1 cellular context compared by ENCODE assay signal in the genomic region with DNA sequence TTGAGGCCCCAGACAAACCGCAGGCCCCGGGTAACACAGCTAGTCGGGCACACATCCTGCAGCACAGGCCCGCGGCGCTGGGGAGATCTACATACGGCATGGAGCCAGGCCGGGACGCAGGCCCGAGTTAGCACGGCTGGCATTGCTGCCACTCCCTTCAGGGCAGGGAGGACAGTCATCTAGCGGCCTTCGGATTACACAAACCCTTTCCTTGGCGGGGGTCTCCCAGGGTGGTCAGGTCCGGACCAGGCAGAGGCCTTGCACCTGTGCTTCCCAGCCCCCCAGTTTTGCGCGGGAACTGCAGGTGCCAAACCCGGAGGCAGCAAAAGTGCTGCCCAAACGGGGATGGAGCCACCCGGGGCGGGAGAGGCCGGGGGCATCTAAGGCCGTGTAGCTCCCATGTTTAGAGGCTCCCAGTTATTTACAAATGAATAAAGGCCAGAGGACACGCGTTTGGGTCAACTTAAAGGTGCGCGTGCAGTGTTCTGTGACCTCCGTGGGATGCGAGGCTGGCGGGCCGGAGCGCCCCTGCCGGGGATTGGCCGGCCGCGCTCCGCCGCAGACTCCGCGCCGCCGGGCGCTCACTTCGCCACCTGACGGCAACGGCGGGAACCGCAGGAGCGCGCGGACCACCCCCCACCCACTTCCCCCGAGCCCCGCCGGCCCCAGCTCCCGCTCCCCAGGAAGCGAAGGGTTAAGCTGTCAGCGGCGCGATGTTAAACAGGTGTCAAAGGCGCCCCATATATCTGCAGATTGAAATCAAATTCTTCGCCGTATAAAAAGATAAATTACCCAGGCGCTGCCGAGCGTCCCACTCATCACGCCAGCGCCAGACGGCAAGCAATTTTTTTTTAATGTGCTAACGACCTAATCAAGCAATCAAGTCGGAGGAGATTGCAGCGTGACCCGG.
TF ChIP-seq lines count a peak whose summit lies in the region.

No MANE protein-coding gene starts in this region.

TF ChIP-seq in GM12878, 131 proteins besides CTCF, POLR2A, EP300 and RAD21:
- peak; percentile 85; the same call in 1 of the 2 replicates for TF ChIP-seq RB1 (IDR thresholded peaks at IDR 0.05; ENCODE audit: borderline replicate concordance)
- TF ChIP-seq SMARCA5 (IDR thresholded peaks at IDR 0.05) = peak; percentile 83; the same call in 1 of the 2 replicates
- 0 out of 2 replicates have a peak, but pooled peaks have one; percentile 18 for TF ChIP-seq PAX5 (IDR thresholded peaks at IDR 0.05; ENCODE audit: borderline replicate concordance, low read depth, low read length)
- TF ChIP-seq DPF2 (IDR thresholded peaks at IDR 0.05) = peak; percentile 52; the same call in 1 of the 2 replicates
- peak; percentile 47 for TF ChIP-seq NR2F1 (conservative IDR thresholded peaks at IDR 0.05)
- TF ChIP-seq, protein P1, sequence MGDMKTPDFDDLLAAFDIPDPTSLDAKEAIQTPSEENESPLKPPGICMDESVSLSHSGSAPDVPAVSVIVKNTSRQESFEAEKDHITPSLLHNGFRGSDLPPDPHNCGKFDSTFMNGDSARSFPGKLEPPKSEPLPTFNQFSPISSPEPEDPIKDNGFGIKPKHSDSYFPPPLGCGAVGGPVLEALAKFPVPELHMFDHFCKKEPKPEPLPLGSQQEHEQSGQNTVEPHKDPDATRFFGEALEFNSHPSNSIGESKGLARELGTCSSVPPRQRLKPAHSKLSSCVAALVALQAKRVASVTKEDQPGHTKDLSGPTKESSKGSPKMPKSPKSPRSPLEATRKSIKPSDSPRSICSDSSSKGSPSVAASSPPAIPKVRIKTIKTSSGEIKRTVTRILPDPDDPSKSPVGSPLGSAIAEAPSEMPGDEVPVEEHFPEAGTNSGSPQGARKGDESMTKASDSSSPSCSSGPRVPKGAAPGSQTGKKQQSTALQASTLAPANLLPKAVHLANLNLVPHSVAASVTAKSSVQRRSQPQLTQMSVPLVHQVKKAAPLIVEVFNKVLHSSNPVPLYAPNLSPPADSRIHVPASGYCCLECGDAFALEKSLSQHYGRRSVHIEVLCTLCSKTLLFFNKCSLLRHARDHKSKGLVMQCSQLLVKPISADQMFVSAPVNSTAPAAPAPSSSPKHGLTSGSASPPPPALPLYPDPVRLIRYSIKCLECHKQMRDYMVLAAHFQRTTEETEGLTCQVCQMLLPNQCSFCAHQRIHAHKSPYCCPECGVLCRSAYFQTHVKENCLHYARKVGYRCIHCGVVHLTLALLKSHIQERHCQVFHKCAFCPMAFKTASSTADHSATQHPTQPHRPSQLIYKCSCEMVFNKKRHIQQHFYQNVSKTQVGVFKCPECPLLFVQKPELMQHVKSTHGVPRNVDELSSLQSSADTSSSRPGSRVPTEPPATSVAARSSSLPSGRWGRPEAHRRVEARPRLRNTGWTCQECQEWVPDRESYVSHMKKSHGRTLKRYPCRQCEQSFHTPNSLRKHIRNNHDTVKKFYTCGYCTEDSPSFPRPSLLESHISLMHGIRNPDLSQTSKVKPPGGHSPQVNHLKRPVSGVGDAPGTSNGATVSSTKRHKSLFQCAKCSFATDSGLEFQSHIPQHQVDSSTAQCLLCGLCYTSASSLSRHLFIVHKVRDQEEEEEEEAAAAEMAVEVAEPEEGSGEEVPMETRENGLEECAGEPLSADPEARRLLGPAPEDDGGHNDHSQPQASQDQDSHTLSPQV (IDR thresholded peaks at IDR 0.05) = 0 out of 2 replicates have a peak, but pooled peaks have one; percentile 17
- TF ChIP-seq BACH1 (IDR thresholded peaks at IDR 0.05; ENCODE audit: borderline replicate concordance) = 0 out of 2 replicates have a peak, but pooled peaks have one; percentile 33
- TF ChIP-seq BHLHE40 (IDR thresholded peaks at IDR 0.05; ENCODE audit: borderline replicate concordance in 1 of 2, low read depth in 2 of 2, low read length in 1 of 2) = peak in 1 of 2 experiments; percentile 45; a peak in 1 of 4 replicates
- TF ChIP-seq KLF5 (IDR thresholded peaks at IDR 0.05; ENCODE audit: partially characterized antibody) = no peak
- TF ChIP-seq YY1 (IDR thresholded peaks at IDR 0.05; ENCODE audit: low read depth, low read length) = peak; percentile 63
- TF ChIP-seq RUNX3 (IDR thresholded peaks at IDR 0.05; ENCODE audit: low read length) = peak; percentile 63
- TF ChIP-seq, protein P2, sequence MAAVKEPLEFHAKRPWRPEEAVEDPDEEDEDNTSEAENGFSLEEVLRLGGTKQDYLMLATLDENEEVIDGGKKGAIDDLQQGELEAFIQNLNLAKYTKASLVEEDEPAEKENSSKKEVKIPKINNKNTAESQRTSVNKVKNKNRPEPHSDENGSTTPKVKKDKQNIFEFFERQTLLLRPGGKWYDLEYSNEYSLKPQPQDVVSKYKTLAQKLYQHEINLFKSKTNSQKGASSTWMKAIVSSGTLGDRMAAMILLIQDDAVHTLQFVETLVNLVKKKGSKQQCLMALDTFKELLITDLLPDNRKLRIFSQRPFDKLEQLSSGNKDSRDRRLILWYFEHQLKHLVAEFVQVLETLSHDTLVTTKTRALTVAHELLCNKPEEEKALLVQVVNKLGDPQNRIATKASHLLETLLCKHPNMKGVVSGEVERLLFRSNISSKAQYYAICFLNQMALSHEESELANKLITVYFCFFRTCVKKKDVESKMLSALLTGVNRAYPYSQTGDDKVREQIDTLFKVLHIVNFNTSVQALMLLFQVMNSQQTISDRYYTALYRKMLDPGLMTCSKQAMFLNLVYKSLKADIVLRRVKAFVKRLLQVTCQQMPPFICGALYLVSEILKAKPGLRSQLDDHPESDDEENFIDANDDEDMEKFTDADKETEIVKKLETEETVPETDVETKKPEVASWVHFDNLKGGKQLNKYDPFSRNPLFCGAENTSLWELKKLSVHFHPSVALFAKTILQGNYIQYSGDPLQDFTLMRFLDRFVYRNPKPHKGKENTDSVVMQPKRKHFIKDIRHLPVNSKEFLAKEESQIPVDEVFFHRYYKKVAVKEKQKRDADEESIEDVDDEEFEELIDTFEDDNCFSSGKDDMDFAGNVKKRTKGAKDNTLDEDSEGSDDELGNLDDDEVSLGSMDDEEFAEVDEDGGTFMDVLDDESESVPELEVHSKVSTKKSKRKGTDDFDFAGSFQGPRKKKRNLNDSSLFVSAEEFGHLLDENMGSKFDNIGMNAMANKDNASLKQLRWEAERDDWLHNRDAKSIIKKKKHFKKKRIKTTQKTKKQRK (IDR thresholded peaks at IDR 0.05; ENCODE audit: low read depth, low read length) = no peak
- TF ChIP-seq STAT1 (conservative IDR thresholded peaks at IDR 0.05) = no peak
- no peak for TF ChIP-seq FOXK2 (IDR thresholded peaks at IDR 0.05)
- peak; percentile 36; the same call in 1 of the 2 replicates for TF ChIP-seq SMC3 (IDR thresholded peaks at IDR 0.05; ENCODE audit: borderline replicate concordance, low read length)
- TF ChIP-seq LARP7 (IDR thresholded peaks at IDR 0.05) = 0 out of 2 replicates have a peak, but pooled peaks have one; percentile 43
- TF ChIP-seq, protein P3, sequence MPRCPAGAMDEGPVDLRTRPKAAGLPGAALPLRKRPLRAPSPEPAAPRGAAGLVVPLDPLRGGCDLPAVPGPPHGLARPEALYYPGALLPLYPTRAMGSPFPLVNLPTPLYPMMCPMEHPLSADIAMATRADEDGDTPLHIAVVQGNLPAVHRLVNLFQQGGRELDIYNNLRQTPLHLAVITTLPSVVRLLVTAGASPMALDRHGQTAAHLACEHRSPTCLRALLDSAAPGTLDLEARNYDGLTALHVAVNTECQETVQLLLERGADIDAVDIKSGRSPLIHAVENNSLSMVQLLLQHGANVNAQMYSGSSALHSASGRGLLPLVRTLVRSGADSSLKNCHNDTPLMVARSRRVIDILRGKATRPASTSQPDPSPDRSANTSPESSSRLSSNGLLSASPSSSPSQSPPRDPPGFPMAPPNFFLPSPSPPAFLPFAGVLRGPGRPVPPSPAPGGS (IDR thresholded peaks at IDR 0.05; ENCODE audit: borderline replicate concordance, insufficient read depth, low read depth, low read length, poor library complexity, severe bottlenecking) = no peak
